In genomic region chr6:11232968-11233626, GRCh38 we compare ENCODE assay signal across 8 cellular contexts. TPM values are rescaled to one million over a fixed set of nuclear protein-coding genes. Genes with fewer than 3 reads are reported as not detected.
DNase-seq lines count a peak whose midpoint lies in the region; ATAC-seq, FAIRE-seq and TF ChIP-seq lines count a peak whose summit lies in the region.

No MANE protein-coding gene starts in this region.

- no peaks in the 10 kb centered on the region for H3K27me3 ChIP-seq in pancreas

- WGBS in pancreas, 2 donors: 9 to 10% methylated on average over 18 of the region's 18 CpGs

- intact Hi-C loops in pancreas (cut with DNase I): no loop called here

- ATAC-seq in HG03342 (IDR thresholded peaks at IDR 0.05; ENCODE audit: unreplicated experiment) (peak; percentile 15), pancreas (peak; percentile 13 to 38 (median 20)), omental fat pad (ENCODE audit: low FRiP score) (no peak), HG03571 (IDR thresholded peaks at IDR 0.05; ENCODE audit: unreplicated experiment) (no peak)

- peaks cover 0 to 8% (median 0%) of the 10 kb centered on the region in 3 donors for H3K4me1 ChIP-seq in pancreas

- no peaks in the 10 kb centered on the region for H3K9me3 ChIP-seq in pancreas

- H3K4me3 ChIP-seq in fibroblast of villous mesenchyme (ENCODE audit: low read depth, low read length) (peak overlapping the region; percentile 79), pancreas (peak overlapping the region; percentile 32 to 58 (median 48))

- no peak for FAIRE-seq in pancreas (lab: Jason Lieb, UNC)

- H3K36me3 ChIP-seq in pancreas: no peaks in the 10 kb centered on the region

- peak overlapping the region; percentile 39 to 93 (median 74) for H3K27ac ChIP-seq in pancreas

- DNase-seq in NCI-H2171 treated with DMSO at 0.1 percent for 48 hours (lab: John Stamatoyannopoulos, UW): peak; percentile 77
- no peak for DNase-seq in NCI-H2171 (lab: John Stamatoyannopoulos, UW)
- DNase-seq in SW480 (ENCODE audit: low spot score): peak; percentile 72
- DNase-seq in fibroblast of villous mesenchyme (ENCODE audit: low read depth): no peak
- no peak for DNase-seq in pancreas
- no peak for DNase-seq in omental fat pad (ENCODE audit: low spot score)

- TF ChIP-seq CTCF in fibroblast of villous mesenchyme (IDR thresholded peaks at IDR 0.05; ENCODE audit: insufficient read depth, low read depth, low read length) (no peak), pancreas (IDR thresholded peaks at IDR 0.05) (no peak), omental fat pad (IDR thresholded peaks at IDR 0.05) (no peak)

RNA-seq across cellular contexts. Expression of gene NEDD9, which starts 0.6 kb away (rescaled TPM):
- 27.1 and 29.8 TPM in 2 replicates for total RNA-seq in fibroblast of villous mesenchyme
- total RNA-seq in pancreas: 10 to 100 TPM in 1 of 6 donors, 1 to 10 TPM in 5; 4.9 to 13.2 (median 8.3) TPM
- polyA plus RNA-seq in pancreas: 10 to 100 TPM in 1 of 2 donors, 1 to 10 TPM in 1; 4.8 to 11.7 TPM
- 100 to 1,000 TPM in 2 of 4 donors, 10 to 100 TPM in 2; 77.2 to 196 (median 106) TPM for total RNA-seq in omental fat pad

Comparison
In these comparisons a context has a peak if more than half of its experiments do, and no peak if none do; other contexts are left out.
1. DNase-seq: peak in NCI-H2171 treated with DMSO at 0.1 percent for 48 hours (single experiment) and SW480 (single experiment); none in NCI-H2171 (single experiment), fibroblast of villous mesenchyme (single experiment), pancreas (0 of 6) and omental fat pad (single experiment).
2. ATAC-seq: peak in HG03342 (single experiment) and pancreas (4 of 4); none in omental fat pad (single experiment) and HG03571 (single experiment).